Comparison of ENCODE assay signal across 16 cellular contexts in genomic region chr4:140213736-140214135, GRCh38. TPM values are rescaled to one million over a fixed set of nuclear protein-coding genes. Genes with fewer than 3 reads are reported as not detected.
DNase-seq lines count a peak whose midpoint lies in the region; ATAC-seq and TF ChIP-seq lines count a peak whose summit lies in the region.
"Had no signal": no experiment of that assay in that cellular context is flagged by ENCODE, and none has a peak within 500 bp of the region (broad histone marks: within the 10 kb centered on the region; RNA-seq: fewer than 3 reads in every experiment).

No MANE protein-coding gene starts in this region.

- no peak overlapping the region for H3K4me3 ChIP-seq in fibroblast of villous mesenchyme (ENCODE audit: low read depth, low read length)
- H3K4me3 ChIP-seq: lower lobe of right lung, SK-N-MC, suprapubic skin had no signal

- no peak for ATAC-seq in GM21619 (IDR thresholded peaks at IDR 0.05; ENCODE audit: unreplicated experiment)

- DNase-seq in Daoy (ENCODE audit: low read depth): peak; percentile 29
- peak; percentile 69 for DNase-seq in HT1080 (ENCODE audit: low read depth)
- DNase-seq in amniotic epithelial cell (ENCODE audit: low read depth): peak; percentile 24
- peak; percentile 10 for DNase-seq in fibroblast of villous mesenchyme (ENCODE audit: low read depth)
- no peak for DNase-seq in COR-L47 (lab: John Stamatoyannopoulos, UW)
- DNase-seq in anterior cingulate cortex (lab: John Stamatoyannopoulos, UW): no peak
- DNase-seq in cortex of kidney (lab: John Stamatoyannopoulos, UW): no peak
- DNase-seq: activated CD4-positive, alpha-beta memory T cell treated with anti-CD3 and anti-CD28 coated beads for 36 hours; dermis blood vessel endothelial cell; lower lobe of right lung; NCI-H1694; NCI-H345 had no signal

- no peak for TF ChIP-seq CTCF in fibroblast of villous mesenchyme (IDR thresholded peaks at IDR 0.05; ENCODE audit: insufficient read depth, low read depth, low read length)

RNA-seq across cellular contexts. Expression of gene MAML3, which starts 59.8 kb away (rescaled TPM):
- 2.1 and 2.7 TPM in 2 replicates for total RNA-seq in Daoy (2014; rRNA removed; shearing (Covaris generic))
- total RNA-seq in HT1080 (2014; rRNA removed; shearing (Covaris generic)): 8.0 and 11.4 TPM in 2 replicates
- 8.8 and 11.5 TPM in 2 replicates for polyA plus RNA-seq in HT1080 (2015; cell fraction: cytosol; rRNA removed)
- polyA plus RNA-seq in HT1080 (2015; cell fraction: nucleus; rRNA removed): 8.5 and 8.7 TPM in 2 replicates
- 4.2 and 6.5 TPM in 2 replicates for total RNA-seq in fibroblast of villous mesenchyme
- total RNA-seq: G401 had no signal

Comparison
In these comparisons a context has a peak if more than half of its experiments do, and no peak if none do; other contexts are left out.
1. DNase-seq: peak in Daoy (single experiment), HT1080 (single experiment), amniotic epithelial cell (single experiment) and fibroblast of villous mesenchyme (single experiment); none in COR-L47 (single experiment), anterior cingulate cortex (0 of 58) and cortex of kidney (single experiment).